Comparison of ENCODE assay signal across 8 cellular contexts in genomic region chr17:39196820-39197331, GRCh38. TPM values are rescaled to one million over a fixed set of nuclear protein-coding genes. Genes with fewer than 3 reads are reported as not detected.
DNase-seq lines count a peak whose midpoint lies in the region; ATAC-seq and TF ChIP-seq lines count a peak whose summit lies in the region.

No MANE protein-coding gene starts in this region.

- TF ChIP-seq CTCF in HFF-Myc (IDR thresholded peaks at IDR 0.05; ENCODE audit: low read depth, low read length, missing control alignments) (no peak), hepatocyte (IDR thresholded peaks at IDR 0.05; ENCODE audit: poor library complexity) (no peak), spleen (IDR thresholded peaks at IDR 0.05 in 8 of 11, conservative IDR thresholded peaks at IDR 0.05 in 3 of 11) (no peak)

- H3K27me3 Mint-ChIP-seq in CD4-positive, CD25-positive, alpha-beta regulatory T cell: peaks cover 7% of the 10 kb centered on the region
- H3K27me3 Mint-ChIP-seq in activated T-helper 17 cell treated with anti-CD3 and anti-CD28 coated beads, Interleukin-2, amount 50 U/mL, for 72 hours: no peaks in the 10 kb centered on the region

- intact Hi-C loops in spleen (cut with DNase I; ENCODE audit: low total_unique reads): no loop called here

- peak overlapping the region in 2 of 3 donors; percentile 48 to 78 for H3K27ac Mint-ChIP-seq in CD4-positive, CD25-positive, alpha-beta regulatory T cell
- peak overlapping the region; percentile 70 for H3K27ac Mint-ChIP-seq in activated T-helper 17 cell treated with anti-CD3 and anti-CD28 coated beads, Interleukin-2, amount 50 U/mL, for 72 hours

- no peaks in the 10 kb centered on the region for H3K27me3 ChIP-seq in CD4-positive, CD25-positive, alpha-beta regulatory T cell (ENCODE audit: control insufficient read depth, insufficient read depth, low read length)
- no peaks in the 10 kb centered on the region for H3K27me3 ChIP-seq in hepatocyte
- peaks cover 0 to 12% (median 0%) of the 10 kb centered on the region in 7 donors for H3K27me3 ChIP-seq in spleen (replicated peaks in 1 of 7)

- H3K4me1 ChIP-seq in CD4-positive, CD25-positive, alpha-beta regulatory T cell (ENCODE audit: control insufficient read depth, insufficient read depth, low read length, poor library complexity, severe bottlenecking): peaks cover 53% of the 10 kb centered on the region
- peaks cover 17% of the 10 kb centered on the region for H3K4me1 ChIP-seq in hepatocyte (ENCODE audit: insufficient read depth)
- H3K4me1 ChIP-seq in spleen: peaks cover 21 to 78% (median 58%) of the 10 kb centered on the region in 6 donors

- peaks cover 5% of the 10 kb centered on the region for H4K20me1 ChIP-seq in hepatocyte (ENCODE audit: insufficient read depth, poor library complexity, severe bottlenecking)

- H3K4me3 Mint-ChIP-seq in CD4-positive, CD25-positive, alpha-beta regulatory T cell: peak overlapping the region; percentile 81 to 94 (median 86)
- peak overlapping the region; percentile 83 for H3K4me3 Mint-ChIP-seq in activated T-helper 17 cell treated with anti-CD3 and anti-CD28 coated beads, Interleukin-2, amount 50 U/mL, for 72 hours

- 0% methylated on average over 5 of the region's 32 CpGs for WGBS in hepatocyte (ENCODE audit: low lambda C conversion rate, missing lambda C conversion rate)
- 0 to 2% (median 2%) methylated on average over 21 to 32 of the region's 32 CpGs for WGBS in spleen, 5 donors

- H2AFZ ChIP-seq in hepatocyte: peak overlapping the region; percentile 91

- no peaks in the 10 kb centered on the region for H3K9me3 Mint-ChIP-seq in CD4-positive, CD25-positive, alpha-beta regulatory T cell
- H3K9me3 Mint-ChIP-seq in activated T-helper 17 cell treated with anti-CD3 and anti-CD28 coated beads, Interleukin-2, amount 50 U/mL, for 72 hours: no peaks in the 10 kb centered on the region

- H3K4me1 Mint-ChIP-seq in CD4-positive, CD25-positive, alpha-beta regulatory T cell: peaks cover 7 to 62% (median 39%) of the 10 kb centered on the region in 4 donors
- H3K4me1 Mint-ChIP-seq in activated T-helper 17 cell treated with anti-CD3 and anti-CD28 coated beads, Interleukin-2, amount 50 U/mL, for 72 hours: peaks cover 4% of the 10 kb centered on the region

- no peaks in the 10 kb centered on the region for H3K9me2 ChIP-seq in hepatocyte (replicated peaks; ENCODE audit: insufficient read depth)

- peaks cover 24% of the 10 kb centered on the region for H3K79me2 ChIP-seq in hepatocyte

- TF ChIP-seq POLR2A in spleen (IDR thresholded peaks at IDR 0.05): no peak

- peaks cover 18% of the 10 kb centered on the region for H3K36me3 Mint-ChIP-seq in CD4-positive, CD25-positive, alpha-beta regulatory T cell
- peaks cover 40% of the 10 kb centered on the region for H3K36me3 Mint-ChIP-seq in activated T-helper 17 cell treated with anti-CD3 and anti-CD28 coated beads, Interleukin-2, amount 50 U/mL, for 72 hours (ENCODE audit: low read depth)

- no peaks in the 10 kb centered on the region for H3K9me3 ChIP-seq in CD4-positive, CD25-positive, alpha-beta regulatory T cell (ENCODE audit: control insufficient read depth in 2 of 2, low read length in 2 of 2)
- no peaks in the 10 kb centered on the region for H3K9me3 ChIP-seq in hepatocyte (ENCODE audit: low read depth)
- no peaks in the 10 kb centered on the region for H3K9me3 ChIP-seq in spleen

- no peak for ATAC-seq in CD4-positive, CD25-positive, alpha-beta regulatory T cell (ENCODE audit: low read depth in 2 of 2)
- no peak for ATAC-seq in activated T-helper 17 cell treated with anti-CD3 and anti-CD28 coated beads, Interleukin-2, amount 50 U/mL, for 72 hours (replicated peaks)

- no peak overlapping the region for H3K4me3 ChIP-seq in CD4-positive, CD25-positive, alpha-beta regulatory T cell (ENCODE audit: low read depth, low read length)
- H3K4me3 ChIP-seq in HFF-Myc (replicated peaks; ENCODE audit: low read depth, low read length) (peak overlapping the region; percentile 79), hepatocyte (peak overlapping the region; percentile 88), spleen (peak overlapping the region; percentile 58 to 86 (median 72))

- peak overlapping the region; percentile 70 for H3K27ac ChIP-seq in CD4-positive, CD25-positive, alpha-beta regulatory T cell (ENCODE audit: insufficient read depth, low read length, poor library complexity, severe bottlenecking)
- H3K27ac ChIP-seq in hepatocyte (peak overlapping the region; percentile 55), spleen (peak overlapping the region; percentile 56 to 98 (median 86))

- peak in 1 of 3 donors; percentile 18 for DNase-seq in CD4-positive, CD25-positive, alpha-beta regulatory T cell
- DNase-seq in HFF-Myc (ENCODE audit: extremely low read depth, low read depth): no peak
- peak; percentile 30 for DNase-seq in hepatocyte (ENCODE audit: low spot score)
- no peak for DNase-seq in spleen
- DNase-seq in cerebellar nuclear complex (lab: John Stamatoyannopoulos, UW): no peak
- DNase-seq in activated CD4-positive, alpha-beta T cell treated with anti-CD3 and anti-CD28 coated beads, Interleukin-2, amount 50 U/mL, for 1 hour: no peak
- DNase-seq in 8988T: no peak

- H3K36me3 ChIP-seq in CD4-positive, CD25-positive, alpha-beta regulatory T cell (ENCODE audit: control insufficient read depth, insufficient read depth, low read length): peaks cover 14% of the 10 kb centered on the region
- H3K36me3 ChIP-seq in hepatocyte (replicated peaks; ENCODE audit: insufficient read depth, low read depth) (no peaks in the 10 kb centered on the region), spleen (peaks cover 0 to 27% (median 15%) of the 10 kb centered on the region in 6 donors)

- peak overlapping the region; percentile 99 for H3K4me2 ChIP-seq in hepatocyte

RNA-seq across cellular contexts. Expression of gene CACNB1, which starts 0.6 kb away (rescaled TPM):
- total RNA-seq in CD4-positive, CD25-positive, alpha-beta regulatory T cell: 19.3 TPM
- polyA plus RNA-seq in CD4-positive, CD25-positive, alpha-beta regulatory T cell: 1 to 10 TPM in 2 of 4 donors, under 1 TPM in 2; 0.48 to 1.5 (median 0.97) TPM
- 10 to 100 TPM; 22.6 to 24.2 TPM for total RNA-seq in activated T-helper 17 cell treated with anti-CD3 and anti-CD28 coated beads, Interleukin-2, amount 50 U/mL, for 72 hours
- 1.9 and 2.2 TPM in 2 replicates for total RNA-seq in hepatocyte
- 4.2 and 6.3 TPM in 2 replicates for polyA plus RNA-seq in hepatocyte
- total RNA-seq in spleen: 10 to 100 TPM in 2 of 7 donors, 1 to 10 TPM in 5; 4.1 to 11.9 (median 7.1) TPM
- polyA plus RNA-seq in spleen: 1 to 10 TPM; 2.0 to 5.0 (median 4.2) TPM

RNA-seq across cellular contexts. Expression of gene RPL19, which starts 3.2 kb away (rescaled TPM):
- 2,336 TPM for total RNA-seq in CD4-positive, CD25-positive, alpha-beta regulatory T cell
- 1,000 to 10,000 TPM; 2,055 to 3,537 (median 2,931) TPM for polyA plus RNA-seq in CD4-positive, CD25-positive, alpha-beta regulatory T cell
- 1,000 to 10,000 TPM; 2,432 to 2,485 TPM for total RNA-seq in activated T-helper 17 cell treated with anti-CD3 and anti-CD28 coated beads, Interleukin-2, amount 50 U/mL, for 72 hours
- total RNA-seq in hepatocyte: 1,924 and 2,459 TPM in 2 replicates
- 806 and 874 TPM in 2 replicates for polyA plus RNA-seq in hepatocyte
- 1,000 to 10,000 TPM; 1,504 to 3,872 (median 2,079) TPM for total RNA-seq in spleen
- 1,000 to 10,000 TPM; 4,610 to 7,360 (median 6,812) TPM for polyA plus RNA-seq in spleen

RNA-seq across cellular contexts. Expression of gene STAC2, which starts 28.9 kb away (rescaled TPM):
- total RNA-seq in CD4-positive, CD25-positive, alpha-beta regulatory T cell: not detected
- polyA plus RNA-seq in CD4-positive, CD25-positive, alpha-beta regulatory T cell: not detected
- not detected for total RNA-seq in activated T-helper 17 cell treated with anti-CD3 and anti-CD28 coated beads, Interleukin-2, amount 50 U/mL, for 72 hours
- total RNA-seq in hepatocyte: not detected in 2 replicates
- 0.06 and 0.31 TPM in 2 replicates for polyA plus RNA-seq in hepatocyte
- total RNA-seq in spleen: under 1 TPM in 2 of 7 donors, not detected in 5; 0.27 to 0.56 TPM
- polyA plus RNA-seq in spleen: under 1 TPM in 1 of 3 donors, not detected in 2; 0.06 TPM

RNA-seq across cellular contexts. Expression of gene ARL5C, which starts 30.9 kb away (rescaled TPM):
- total RNA-seq in CD4-positive, CD25-positive, alpha-beta regulatory T cell: not detected
- not detected for polyA plus RNA-seq in CD4-positive, CD25-positive, alpha-beta regulatory T cell
- not detected for total RNA-seq in activated T-helper 17 cell treated with anti-CD3 and anti-CD28 coated beads, Interleukin-2, amount 50 U/mL, for 72 hours
- not detected in 2 replicates for total RNA-seq in hepatocyte
- polyA plus RNA-seq in hepatocyte: not detected in 2 replicates
- total RNA-seq in spleen: not detected
- not detected for polyA plus RNA-seq in spleen

RNA-seq across cellular contexts. Expression of gene PLXDC1, which starts 45.4 kb away (rescaled TPM):
- 12.9 TPM for total RNA-seq in CD4-positive, CD25-positive, alpha-beta regulatory T cell
- 1 to 10 TPM in 2 of 4 donors, under 1 TPM in 2; 0.27 to 1.8 (median 1.1) TPM for polyA plus RNA-seq in CD4-positive, CD25-positive, alpha-beta regulatory T cell
- total RNA-seq in activated T-helper 17 cell treated with anti-CD3 and anti-CD28 coated beads, Interleukin-2, amount 50 U/mL, for 72 hours: 1 to 10 TPM in 1 of 2 donors, under 1 TPM in 1; 0.41 to 2.1 TPM
- total RNA-seq in hepatocyte (4.1 and 8.6 TPM in 2 replicates), spleen (10 to 100 TPM in 2 of 7 donors, 1 to 10 TPM in 5; 3.1 to 11.2 (median 6.0) TPM)
- polyA plus RNA-seq in hepatocyte (3.9 and 4.1 TPM in 2 replicates), spleen (1 to 10 TPM; 2.9 to 4.2 (median 3.3) TPM)
